Comparison of ENCODE assay signal across 31 cellular contexts in genomic region chr17:1522626-1523025, GRCh38.
"Had no signal": no experiment of that assay in that cellular context is flagged by ENCODE, and none has a peak within 500 bp of the region (broad histone marks: within the 10 kb centered on the region; RNA-seq: fewer than 3 reads in every experiment).

No MANE protein-coding gene starts in this region.

- H2AFZ ChIP-seq: neural progenitor cell, parathyroid adenoma had no signal

- H3K4me2 ChIP-seq: neural progenitor cell, smooth muscle cell had no signal

- H3K27me3 Mint-ChIP-seq: naive thymus-derived CD8-positive, alpha-beta T cell; natural killer cell treated with Interleukin-12 subunit alpha and Interleukin-12 subunit beta and Interleukin-15 and Interleukin-18, amount 100 ng/mL, for 72 hours; progenitor cell of endocrine pancreas; stimulated activated memory B cell treated with anti-CD40 and anti-IgM and Interleukin-4, amounts not matched to agents 10 μg/mL and 1 μg/mL and 100 μg/mL, for 72 hours; stimulated activated naive CD8-positive, alpha-beta T cell treated with anti-CD3 and anti-CD28 coated beads, Interleukin-15, amount 100 ng/mL, for 72 hours had no signal

- H3K9me3 Mint-ChIP-seq: naive thymus-derived CD8-positive, alpha-beta T cell; natural killer cell treated with Interleukin-12 subunit alpha and Interleukin-12 subunit beta and Interleukin-15 and Interleukin-18, amount 100 ng/mL, for 72 hours; neural progenitor cell; stimulated activated memory B cell treated with anti-CD40 and anti-IgM and Interleukin-4, amounts not matched to agents 10 μg/mL and 1 μg/mL and 100 μg/mL, for 72 hours; stimulated activated naive CD8-positive, alpha-beta T cell treated with anti-CD3 and anti-CD28 coated beads, Interleukin-15, amount 100 ng/mL, for 72 hours had no signal

- H3K27ac Mint-ChIP-seq: naive thymus-derived CD8-positive, alpha-beta T cell; natural killer cell treated with Interleukin-12 subunit alpha and Interleukin-12 subunit beta and Interleukin-15 and Interleukin-18, amount 100 ng/mL, for 72 hours; neural progenitor cell; progenitor cell of endocrine pancreas; stimulated activated memory B cell treated with anti-CD40 and anti-IgM and Interleukin-4, amounts not matched to agents 10 μg/mL and 1 μg/mL and 100 μg/mL, for 72 hours had no signal

- H3K4me3 ChIP-seq: neural progenitor cell, ovary, psoas muscle, right lobe of liver, sigmoid colon, skin epidermis, smooth muscle cell, spleen, suprapubic skin, testis, tibial artery, transverse colon, upper lobe of left lung, vagina had no signal

- H3K4me1 ChIP-seq: parathyroid adenoma had no signal

- H3K27ac ChIP-seq: neural progenitor cell, ovary, parathyroid adenoma, right lobe of liver, sigmoid colon, skin epidermis, spleen, suprapubic skin, testis, tibial artery, transverse colon, upper lobe of left lung, vagina had no signal

- H3K36me3 ChIP-seq: neural progenitor cell, ovary had no signal

- DNase-seq: naive thymus-derived CD8-positive, alpha-beta T cell; occipital lobe; ovary; psoas muscle; right cardiac atrium; right lobe of liver; sigmoid colon; spleen; stimulated activated CD4-positive, alpha-beta T cell treated with anti-CD3 and anti-CD28 coated beads, Interleukin-12 subunit alpha, Interleukin-12 subunit beta, amount 100 ng/mL, for 4 hours; stimulated activated CD4-positive, alpha-beta T cell treated with anti-CD3 and anti-CD28 coated beads, Interleukin-1b, Interleukin-23, amount 100 ng/mL, for 48 hours; stimulated activated CD4-positive, alpha-beta T cell treated with anti-CD3 and anti-CD28 coated beads, Interleukin-4, amount 100 ng/mL, for 1 hour; stimulated activated CD4-positive, alpha-beta T cell treated with anti-CD3 and anti-CD28 coated beads, Interleukin-4, amount 100 ng/mL, for 4 hours; stimulated activated CD8-positive, alpha-beta memory T cell treated with anti-CD3 and anti-CD28 coated beads, Interleukin-4, amount 100 ng/mL, for 48 hours; stimulated activated naive CD4-positive, alpha-beta T cell; stimulated activated naive CD8-positive, alpha-beta T cell treated with anti-CD3 and anti-CD28 coated beads, Interleukin-15, amount 100 ng/mL, for 72 hours; stimulated activated naive CD8-positive, alpha-beta T cell treated with anti-CD3 and anti-CD28 coated beads, Interleukin-15, Interleukin-2, amounts not matched to agents 100 U/mL and 50 U/mL, for 24 hours; substantia nigra; testis; tibial artery; transverse colon; upper lobe of left lung had no signal

- H3K9ac ChIP-seq: neural progenitor cell, parathyroid adenoma had no signal

- H3K27me3 ChIP-seq: neural progenitor cell, ovary, right lobe of liver, sigmoid colon, spleen, suprapubic skin, testis, tibial artery, transverse colon, upper lobe of left lung, vagina had no signal

- H3K9me3 ChIP-seq: ovary, psoas muscle, right lobe of liver, sigmoid colon, spleen, suprapubic skin, testis, tibial artery, transverse colon, upper lobe of left lung, vagina had no signal

- H3K4me3 Mint-ChIP-seq: naive thymus-derived CD8-positive, alpha-beta T cell; natural killer cell treated with Interleukin-12 subunit alpha and Interleukin-12 subunit beta and Interleukin-15 and Interleukin-18, amount 100 ng/mL, for 72 hours; neural progenitor cell; stimulated activated memory B cell treated with anti-CD40 and anti-IgM and Interleukin-4, amounts not matched to agents 10 μg/mL and 1 μg/mL and 100 μg/mL, for 72 hours; stimulated activated naive CD8-positive, alpha-beta T cell treated with anti-CD3 and anti-CD28 coated beads, Interleukin-15, amount 100 ng/mL, for 72 hours had no signal

- H3K79me2 ChIP-seq: parathyroid adenoma had no signal

- FAIRE-seq: urothelium cell line had no signal

- ATAC-seq: naive thymus-derived CD8-positive, alpha-beta T cell; natural killer cell treated with Interleukin-12 subunit alpha and Interleukin-12 subunit beta and Interleukin-15 and Interleukin-18, amount 100 ng/mL, for 72 hours; psoas muscle; right cardiac atrium; right lobe of liver; stimulated activated memory B cell treated with anti-CD40 and anti-IgM and Interleukin-4, amounts not matched to agents 10 μg/mL and 1 μg/mL and 100 μg/mL, for 72 hours; stimulated activated naive CD8-positive, alpha-beta T cell treated with anti-CD3 and anti-CD28 coated beads, Interleukin-15, amount 100 ng/mL, for 72 hours; stimulated activated naive CD8-positive, alpha-beta T cell treated with anti-CD3 and anti-CD28 coated beads, Interleukin-15, Interleukin-2, amounts not matched to agents 100 U/mL and 50 U/mL, for 24 hours had no signal
